Comparison of ENCODE assay signal across 26 cellular contexts in genomic region chr17:79581306-79581932, GRCh38. TPM values are rescaled to one million over a fixed set of nuclear protein-coding genes. Genes with fewer than 3 reads are reported as not detected.
A peak's percentile ranks its signal among the peaks of the same experiment; 100 is the strongest.
DNase-seq lines count a peak whose midpoint lies in the region; TF ChIP-seq lines count a peak whose summit lies in the region.
"Had no signal": no experiment of that assay in that cellular context is flagged by ENCODE, and none has a peak within 500 bp of the region (broad histone marks: within the 10 kb centered on the region; RNA-seq: fewer than 3 reads in every experiment).

No MANE protein-coding gene starts in this region.

- H3K4me3 ChIP-seq in osteoblast (ENCODE audit: insufficient read depth, low read length) = no peak overlapping the region
- H3K4me3 ChIP-seq: gastroesophageal sphincter, MG63, PC-9, suprapubic skin had no signal

- DNase-seq in H4 (ENCODE audit: low spot score) = peak; percentile 51
- DNase-seq in NCI-H2029 (lab: John Stamatoyannopoulos, UW) = peak; percentile 52
- DNase-seq in RPMI7951 (ENCODE audit: low read depth) = peak; percentile 59
- peak; percentile 31 for DNase-seq in osteoblast (ENCODE audit: insufficient read length, low spot score, missing footprints)
- DNase-seq in GM03348 (ENCODE audit: low spot score) = no peak
- no peak for DNase-seq in NCI-H146 treated with DMSO at 0.1 percent for 48 hours (lab: John Stamatoyannopoulos, UW; ENCODE audit: unreplicated experiment)
- DNase-seq in SK-N-DZ (ENCODE audit: low spot score) = no peak
- DNase-seq: activated CD4-positive, alpha-beta T cell treated with anti-CD3 and anti-CD28 coated beads for 4 hours; activated CD8-positive, alpha-beta memory T cell treated with anti-CD3 and anti-CD28 coated beads for 24 hours; activated T-cell treated with anti-CD3 and anti-CD28 coated beads, Interleukin-2, amount 50 U/mL, for 1 hour; brain microvascular endothelial cell; EL; islet precursor cell; MG63; NCI-H1694; NCI-H2227 treated with DMSO at 0.1 percent for 48 hours; nephron progenitor cell; PC-9; stimulated activated CD4-positive, alpha-beta T cell treated with anti-CD3 and anti-CD28 coated beads, Interleukin-4, amount 100 ng/mL, for 1 hour; stimulated activated naive B cell treated with anti-CD40 and anti-IgM and Interleukin-4, amounts not matched to agents 10 μg/mL and 1 μg/mL and 100 μg/mL, for 72 hours had no signal

- no peaks in the 10 kb centered on the region for H4K20me1 ChIP-seq in osteoblast (ENCODE audit: insufficient read depth, low read length)

- no peak overlapping the region for H3K4me2 ChIP-seq in osteoblast (ENCODE audit: insufficient read depth, low read length)
- H3K4me2 ChIP-seq: PC-9 had no signal

- H3K36me3 ChIP-seq in osteoblast (ENCODE audit: insufficient read depth, low read length) = no peaks in the 10 kb centered on the region
- H3K36me3 ChIP-seq: brain microvascular endothelial cell, gastroesophageal sphincter, MG63, suprapubic skin had no signal

- no peak overlapping the region for H2AFZ ChIP-seq in osteoblast (ENCODE audit: low read length)
- H2AFZ ChIP-seq: parathyroid adenoma, PC-9 had no signal

- no peaks in the 10 kb centered on the region for H3K79me2 ChIP-seq in osteoblast (ENCODE audit: insufficient read depth, low read length)
- H3K79me2 ChIP-seq: parathyroid adenoma had no signal

- no peaks in the 10 kb centered on the region for H3K27me3 ChIP-seq in osteoblast (ENCODE audit: insufficient read depth, low read length)
- H3K27me3 ChIP-seq: brain microvascular endothelial cell had no signal

- H3K4me1 ChIP-seq in osteoblast (ENCODE audit: insufficient read depth, low read length) = no peaks in the 10 kb centered on the region
- H3K4me1 ChIP-seq: gastroesophageal sphincter, parathyroid adenoma, suprapubic skin had no signal

- no peak for TF ChIP-seq CTCF in osteoblast (IDR thresholded peaks at IDR 0.05; ENCODE audit: extremely low read depth, low read depth, low read length)

- no peaks in the 10 kb centered on the region for H3K9me3 ChIP-seq in osteoblast (ENCODE audit: low read depth, low read length)
- H3K9me3 ChIP-seq: gastroesophageal sphincter, MG63, suprapubic skin had no signal

- no peak overlapping the region for H3K27ac ChIP-seq in osteoblast (ENCODE audit: low read depth, low read length)
- H3K27ac ChIP-seq: brain microvascular endothelial cell, gastroesophageal sphincter, parathyroid adenoma, PC-9, suprapubic skin had no signal

RNA-seq across cellular contexts. Expression of gene RBFOX3, which starts 29.4 kb away (rescaled TPM):
- total RNA-seq in H4 (2014; rRNA removed; shearing (Covaris generic)) = 0.10 TPM in 1 of 2 replicates, not detected in the other
- not detected in 2 replicates for total RNA-seq in RPMI7951 (2014; rRNA removed; shearing (Covaris generic))
- not detected in 2 replicates for total RNA-seq in osteoblast
- polyA plus RNA-seq in SK-N-DZ (2014; cell fraction: cytosol; rRNA removed) = 0.24 TPM in 1 of 2 replicates, not detected in the other
- polyA plus RNA-seq in SK-N-DZ (2014; cell fraction: nucleus; rRNA removed) = not detected in 2 replicates
- total RNA-seq: lower leg skin; PC-9; right cardiac atrium; suprapubic skin; T-helper 1 cell treated with Interleukin-12 subunit alpha and Interleukin-12 subunit beta and Interleukin-4 antibody, amounts not matched to agents 30 ng/mL and 1 ng/mL, for 36 hours had no signal

Comparison
In these comparisons a context has a peak if more than half of its experiments do, and no peak if none do; other contexts are left out.
1. DNase-seq: peak in H4 (single experiment), NCI-H2029 (single experiment), RPMI7951 (single experiment) and osteoblast (single experiment); none in GM03348 (single experiment), NCI-H146 treated with DMSO at 0.1 percent for 48 hours (single experiment) and SK-N-DZ (single experiment).